In the genomic region with DNA sequence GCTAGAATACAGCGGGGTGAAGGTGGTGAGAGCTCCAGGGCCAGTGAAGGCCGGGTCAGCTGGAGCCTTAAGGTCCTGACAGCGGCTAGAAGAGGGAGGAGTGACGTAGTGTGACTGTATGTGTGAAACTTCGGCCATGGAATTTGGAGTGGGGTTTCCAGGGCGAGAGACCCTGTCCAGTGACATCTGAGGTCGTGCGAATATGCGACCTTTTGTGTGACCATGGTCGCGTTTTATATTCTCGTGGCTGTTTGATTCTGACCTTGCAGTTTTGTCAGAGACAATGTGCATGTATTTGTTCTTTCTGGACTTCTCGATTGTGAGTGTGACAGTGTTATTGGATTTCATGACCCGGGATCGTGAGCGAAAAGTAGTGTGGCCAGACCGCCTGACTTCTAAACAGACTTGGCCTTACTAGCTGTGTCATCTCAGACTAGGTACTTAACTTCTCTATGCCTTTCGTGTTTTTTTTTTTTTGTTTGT, we compare ENCODE assay signal across 8 cellular contexts. TPM values are rescaled to one million over a fixed set of nuclear protein-coding genes. Genes with fewer than 3 reads are reported as not detected.
DNase-seq lines count a peak whose midpoint lies in the region; ATAC-seq, FAIRE-seq and TF ChIP-seq lines count a peak whose summit lies in the region.

No MANE protein-coding gene starts in this region.

- no peak for TF ChIP-seq CTCF in HFF-Myc (IDR thresholded peaks at IDR 0.05; ENCODE audit: low read depth, low read length, missing control alignments)
- TF ChIP-seq CTCF in hepatocyte (IDR thresholded peaks at IDR 0.05; ENCODE audit: poor library complexity): no peak

- H3K9me3 ChIP-seq in hepatocyte (ENCODE audit: low read depth): peaks cover 10% of the 10 kb centered on the region
- peaks cover 0 to 5% (median 0%) of the 10 kb centered on the region in 3 donors for H3K9me3 ChIP-seq in skeletal muscle tissue (ENCODE audit: control insufficient read depth in 3 of 3, low read length in 3 of 3)

- ATAC-seq in HG03025 (IDR thresholded peaks at IDR 0.05; ENCODE audit: low FRiP score, unreplicated experiment): no peak

- H3K4me2 ChIP-seq in hepatocyte: peak overlapping the region; percentile 97

- H3K27me3 ChIP-seq in hepatocyte (no peaks in the 10 kb centered on the region), skeletal muscle tissue (ENCODE audit: control insufficient read depth in 3 of 3, insufficient read depth in 3 of 3, low read length in 3 of 3) (no peaks in the 10 kb centered on the region)

- peak overlapping the region; percentile 68 to 93 (median 89) for H3K9ac ChIP-seq in skeletal muscle tissue (ENCODE audit: low read depth in 1 of 3, low read length in 3 of 3)

- peak overlapping the region; percentile 94 for H3K27ac Mint-ChIP-seq in activated CD4-positive, alpha-beta memory T cell treated with anti-CD3 and anti-CD28 coated beads for 36 hours

- H3K36me3 ChIP-seq in hepatocyte (replicated peaks; ENCODE audit: insufficient read depth, low read depth) (peaks cover 5% of the 10 kb centered on the region), skeletal muscle tissue (ENCODE audit: control insufficient read depth in 3 of 3, insufficient read depth in 3 of 3, low read length in 3 of 3) (peaks cover 26 to 32% (median 26%) of the 10 kb centered on the region in 3 donors)

- no peak for TF ChIP-seq POLR2A in H54 (IDR thresholded peaks at IDR 0.05; ENCODE audit: low read depth, low read length)

- FAIRE-seq in H54 (lab: Jason Lieb, UNC): no peak

- peak overlapping the region; percentile 87 for H2AFZ ChIP-seq in hepatocyte

- WGBS in hepatocyte (ENCODE audit: low lambda C conversion rate, missing lambda C conversion rate): 68% methylated on average over 18 of the region's 18 CpGs

- H3K4me1 ChIP-seq in hepatocyte (ENCODE audit: insufficient read depth): peaks cover 11% of the 10 kb centered on the region
- peaks cover 7 to 39% (median 25%) of the 10 kb centered on the region in 3 donors for H3K4me1 ChIP-seq in skeletal muscle tissue (ENCODE audit: control insufficient read depth in 3 of 3, insufficient read depth in 3 of 3, low read length in 3 of 3)

- no peaks in the 10 kb centered on the region for H3K27me3 Mint-ChIP-seq in activated CD4-positive, alpha-beta memory T cell treated with anti-CD3 and anti-CD28 coated beads for 36 hours

- H3K36me3 Mint-ChIP-seq in activated CD4-positive, alpha-beta memory T cell treated with anti-CD3 and anti-CD28 coated beads for 36 hours: peaks cover 22% of the 10 kb centered on the region

- H3K4me1 Mint-ChIP-seq in activated CD4-positive, alpha-beta memory T cell treated with anti-CD3 and anti-CD28 coated beads for 36 hours (ENCODE audit: low read depth): peaks cover 29% of the 10 kb centered on the region

- peak overlapping the region; percentile 92 for H3K4me3 Mint-ChIP-seq in activated CD4-positive, alpha-beta memory T cell treated with anti-CD3 and anti-CD28 coated beads for 36 hours

- no peaks in the 10 kb centered on the region for H4K20me1 ChIP-seq in hepatocyte (ENCODE audit: insufficient read depth, poor library complexity, severe bottlenecking)

- peaks cover 11% of the 10 kb centered on the region for H3K9me3 Mint-ChIP-seq in activated CD4-positive, alpha-beta memory T cell treated with anti-CD3 and anti-CD28 coated beads for 36 hours

- H3K9me2 ChIP-seq in hepatocyte (replicated peaks; ENCODE audit: insufficient read depth): no peaks in the 10 kb centered on the region

- peak overlapping the region; percentile 83 for H3K4me3 ChIP-seq in HFF-Myc (replicated peaks; ENCODE audit: low read depth, low read length)
- peak overlapping the region; percentile 99 for H3K4me3 ChIP-seq in hepatocyte
- peak overlapping the region; percentile 98 to 100 (median 100) for H3K4me3 ChIP-seq in skeletal muscle tissue (ENCODE audit: low read length in 3 of 3)

- CTCF ChIA-PET in activated CD4-positive, alpha-beta memory T cell treated with anti-CD3 and anti-CD28 coated beads for 36 hours (lab: Charles Lee): interaction anchor here (0.7 to 1.2 kb wide), 4 partner anchors 39 to 127 kb away, joined by 3 read pairs; a partner anchor contains a TSS

- intact Hi-C loops in activated CD4-positive, alpha-beta memory T cell treated with anti-CD3 and anti-CD28 coated beads for 36 hours (cut with micrococcal nuclease): loop anchor here (1.0 to 10.0 kb wide), 14 partner anchors 96 to 1250 kb away; a partner anchor contains a TSS

- H3K27ac ChIP-seq in hepatocyte (peak overlapping the region; percentile 80), skeletal muscle tissue (ENCODE audit: low read depth, low read length) (peak overlapping the region; percentile 82)

- no peak for DNase-seq in HFF-Myc (ENCODE audit: extremely low read depth, low read depth)
- no peak for DNase-seq in activated CD4-positive, alpha-beta memory T cell treated with anti-CD3 and anti-CD28 coated beads for 36 hours
- no peak for DNase-seq in hepatocyte (ENCODE audit: low spot score)
- DNase-seq in NCI-H226: no peak
- DNase-seq in CD1c-positive myeloid dendritic cell (ENCODE audit: extremely low spot score): no peak
- no peak for DNase-seq in H54 (ENCODE audit: insufficient read length, low spot score)

- H3K79me2 ChIP-seq in hepatocyte: peaks cover 44% of the 10 kb centered on the region

- POLR2A ChIA-PET in activated CD4-positive, alpha-beta memory T cell treated with anti-CD3 and anti-CD28 coated beads for 36 hours (lab: Charles Lee): interaction anchor here (0.9 to 2.0 kb wide), 3 partner anchors 39 to 863 kb away, joined by 3 to 15 read pairs (median 4); a partner anchor contains a TSS

RNA-seq across cellular contexts. Expression of a gene that starts 0.4 kb away (rescaled TPM):
- 1 to 10 TPM; 5.3 to 7.2 TPM for total RNA-seq in activated CD4-positive, alpha-beta memory T cell treated with anti-CD3 and anti-CD28 coated beads for 36 hours
- 5.9 and 7.9 TPM in 2 replicates for total RNA-seq in hepatocyte
- polyA plus RNA-seq in hepatocyte: 2.2 and 3.6 TPM in 2 replicates
- total RNA-seq in skeletal muscle tissue: 7.3 TPM

RNA-seq across cellular contexts. Expression of a gene that starts 1.5 kb away (rescaled TPM):
- total RNA-seq in activated CD4-positive, alpha-beta memory T cell treated with anti-CD3 and anti-CD28 coated beads for 36 hours: 1 to 10 TPM; 4.3 TPM
- total RNA-seq in hepatocyte: 5.1 and 7.4 TPM in 2 replicates
- polyA plus RNA-seq in hepatocyte: 1.2 and 1.8 TPM in 2 replicates
- total RNA-seq in skeletal muscle tissue: 6.8 TPM

RNA-seq across cellular contexts. Expression of a gene that starts 39.1 kb away (rescaled TPM):
- 1 to 10 TPM; 2.4 to 3.4 TPM for total RNA-seq in activated CD4-positive, alpha-beta memory T cell treated with anti-CD3 and anti-CD28 coated beads for 36 hours
- total RNA-seq in hepatocyte: 5.1 and 5.8 TPM in 2 replicates
- 6.0 and 6.2 TPM in 2 replicates for polyA plus RNA-seq in hepatocyte
- 6.3 TPM for total RNA-seq in skeletal muscle tissue
